In the genomic region with DNA sequence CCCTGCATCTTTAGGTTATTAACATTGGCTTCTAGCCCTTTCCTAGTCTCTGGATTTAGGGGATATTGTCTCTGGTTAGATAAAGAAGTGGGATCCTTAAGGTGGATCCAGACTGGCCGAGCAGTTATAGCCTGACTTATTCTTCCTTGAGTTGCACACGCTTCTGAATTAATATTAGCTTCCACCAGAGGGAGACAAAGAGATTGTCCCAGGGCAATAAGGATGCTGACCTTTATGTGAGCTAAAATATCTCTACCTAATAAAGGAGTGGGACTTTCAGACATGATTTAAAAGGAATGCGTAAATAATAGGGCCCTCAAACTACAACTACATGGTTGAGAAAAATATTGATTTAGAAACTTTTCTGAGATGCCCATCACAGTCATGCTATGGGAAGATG, we compare ENCODE assay signal across 8 cellular contexts.
DNase-seq lines count a peak whose midpoint lies in the region; ATAC-seq, FAIRE-seq and TF ChIP-seq lines count a peak whose summit lies in the region.

No MANE protein-coding gene starts in this region.

- H3K9me3 Mint-ChIP-seq in GM23338: peaks cover 11% of the 10 kb centered on the region

- H3K4me3 Mint-ChIP-seq in GM23338: no peak overlapping the region

- BruUV-seq in K562 (replicated peaks; lab: Mats Ljungman, UMichigan): no TSS peak

- no peak for TF ChIP-seq POLR2A in K562 (conservative IDR thresholded peaks at IDR 0.05)

- no peaks in the 10 kb centered on the region for H4K20me1 ChIP-seq in GM23338 (replicated peaks; ENCODE audit: insufficient read depth)
- H4K20me1 ChIP-seq in K562 (replicated peaks; ENCODE audit: control insufficient read depth, insufficient read depth, low read length): no peaks in the 10 kb centered on the region

- no peak overlapping the region; the same call in 1 of the 2 replicates for H2AFZ ChIP-seq in GM23338
- no peak overlapping the region for H2AFZ ChIP-seq in K562 (ENCODE audit: low read depth, low read length)

- H3K4me2 ChIP-seq in GM23338 (no peak overlapping the region), K562 (ENCODE audit: insufficient read depth, low read length) (no peak overlapping the region)

- H3K27me3 ChIP-seq in GM23338 (ENCODE audit: insufficient read depth): no peaks in the 10 kb centered on the region
- H3K27me3 ChIP-seq in K562 (ENCODE audit: control insufficient read depth in 2 of 2, insufficient read depth in 2 of 2, low read length in 2 of 2): no peaks in the 10 kb centered on the region
- no peaks in the 10 kb centered on the region for H3K27me3 ChIP-seq in pancreas

- peaks cover 3% of the 10 kb centered on the region for H3K27me3 Mint-ChIP-seq in GM23338 (ENCODE audit: insufficient read depth, low read depth, poor library complexity)

- H3K36me3 ChIP-seq in GM23338 (ENCODE audit: insufficient read depth): no peaks in the 10 kb centered on the region; the same call in 1 of the 2 replicates
- H3K36me3 ChIP-seq in K562 (ENCODE audit: control insufficient read depth, insufficient read depth, low read length): no peaks in the 10 kb centered on the region
- no peaks in the 10 kb centered on the region for H3K36me3 ChIP-seq in pancreas

- H3F3A ChIP-seq in GM23338 (replicated peaks; ENCODE audit: low read depth): no peaks in the 10 kb centered on the region

- POLR2A ChIA-PET in K562 (lab: Yijun Ruan, JAX): no interaction called here

- peak; percentile 55 for DNase-seq in GM23338 (ENCODE audit: low spot score)
- DNase-seq in MV-4-11 (lab: John Stamatoyannopoulos, UW): peak; percentile 18
- peak; percentile 1 to 10 (median 6) for DNase-seq in K562 (ENCODE audit: extremely low read depth in 1 of 4, low spot score in 3 of 4)
- no peak for DNase-seq in pancreas
- no peak for DNase-seq in activated CD4-positive, CD25-positive, alpha-beta regulatory T cell treated with anti-CD3 and anti-CD28 coated beads, Interleukin-2, amount 50 U/mL, for 72 hours
- no peak for DNase-seq in stimulated activated naive CD4-positive, alpha-beta T cell treated with Interleukin-2 at 50 U/mL for 16 hours (lab: John Stamatoyannopoulos, UW)

- H3K27ac Mint-ChIP-seq in GM23338: no peak overlapping the region

- H3K79me2 ChIP-seq in GM23338 (replicated peaks; ENCODE audit: insufficient read depth): no peaks in the 10 kb centered on the region
- H3K79me2 ChIP-seq in K562 (ENCODE audit: control insufficient read depth, insufficient read depth, low read length): no peaks in the 10 kb centered on the region

- in situ Hi-C loops in K562 (cut with MboI): no loop called here

- no peak for FAIRE-seq in K562 (lab: Jason Lieb, UNC)
- FAIRE-seq in pancreas (lab: Jason Lieb, UNC): no peak

- TF ChIP-seq EP300 in K562 (IDR thresholded peaks at IDR 0.05; ENCODE audit: low read length): no peak

- H3K9ac ChIP-seq in K562 (ENCODE audit: insufficient read depth in 1 of 2, low read depth in 2 of 2, low read length in 2 of 2): no peak overlapping the region

- peak; percentile 53 for TF ChIP-seq CTCF in GM12872 (IDR thresholded peaks at IDR 0.05; ENCODE audit: insufficient read depth, low read depth, low read length)
- peak; percentile 63 to 76 for TF ChIP-seq CTCF in GM23338 (conservative IDR thresholded peaks at IDR 0.05; ENCODE audit: low read depth in 2 of 2)
- TF ChIP-seq CTCF in K562 (IDR thresholded peaks at IDR 0.05 in 2 of 3, conservative IDR thresholded peaks at IDR 0.05 in 1 of 3; ENCODE audit: insufficient read depth in 2 of 3, low read depth in 1 of 3, low read length in 3 of 3): peak in 2 of 3 experiments; percentile 27 to 31; a peak in 2 of 6 replicates
- TF ChIP-seq CTCF in pancreas (IDR thresholded peaks at IDR 0.05): peak in 3 of 4 donors; percentile 9 to 50 (median 26)

- no peaks in the 10 kb centered on the region for H3K4me1 ChIP-seq in GM23338 (ENCODE audit: insufficient read depth)
- H3K4me1 ChIP-seq in K562 (replicated peaks in 1 of 2; ENCODE audit: control insufficient read depth in 2 of 2, insufficient read depth in 2 of 2, low read length in 2 of 2): no peaks in the 10 kb centered on the region
- no peaks in the 10 kb centered on the region for H3K4me1 ChIP-seq in pancreas

- ATAC-seq in GM23338 (peak; percentile 71), K562 (no peak), pancreas (peak; percentile 72 to 93 (median 83)), HG03108 (IDR thresholded peaks at IDR 0.05; ENCODE audit: unreplicated experiment) (no peak)

- no peaks in the 10 kb centered on the region for H3K9me1 ChIP-seq in K562 (ENCODE audit: control insufficient read depth, insufficient read depth, low read length)

- 0% methylated on average over 2 of the region's 3 CpGs for WGBS in K562 (ENCODE audit: insufficient coverage, low coverage, missing lambda C conversion rate)
- WGBS in pancreas, 2 donors: 30 to 36% methylated on average over 3 of the region's 3 CpGs

- H3K4me3 ChIP-seq in GM23338 (no peak overlapping the region), K562 (no peak overlapping the region), pancreas (no peak overlapping the region)

- H3K27ac ChIP-seq in GM23338 (ENCODE audit: low read depth): no peak overlapping the region
- H3K27ac ChIP-seq in K562 (ENCODE audit: extremely low read depth, low read depth, low read length): no peak overlapping the region
- no peak overlapping the region for H3K27ac ChIP-seq in pancreas

- no peaks in the 10 kb centered on the region for H3K36me3 Mint-ChIP-seq in GM23338 (ENCODE audit: low read depth)

- CTCF ChIA-PET in K562 (lab: Yijun Ruan, JAX; ENCODE audit: low intra/inter-chr PET ratio): no interaction called here

- no peaks in the 10 kb centered on the region; the same call in 1 of the 2 replicates for H3K9me2 ChIP-seq in GM23338 (ENCODE audit: insufficient read depth)

- H3K9me3 ChIP-seq in K562 (replicated peaks; ENCODE audit: control insufficient read depth, insufficient read depth, low read depth, low read length) (no peaks in the 10 kb centered on the region), pancreas (no peaks in the 10 kb centered on the region)

- no peaks in the 10 kb centered on the region for H3K4me1 Mint-ChIP-seq in GM23338

- intact Hi-C loops in K562 (cut with micrococcal nuclease) (no loop called here), pancreas (cut with DNase I) (no loop called here)

- peak in 1 of 2 experiments; percentile 21; a peak in 1 of 4 replicates for TF ChIP-seq RAD21 in K562 (CRISPR knock-in tag; conservative IDR thresholded peaks at IDR 0.05 in 1 of 2, IDR thresholded peaks at IDR 0.05 in 1 of 2)

TF ChIP-seq in K562, 482 proteins besides CTCF, POLR2A, EP300 and RAD21 (continues in another document):
- TF ChIP-seq NCOA1 (IDR thresholded peaks at IDR 0.05; ENCODE audit: low read depth): no peak

Comparison
In these comparisons a context has a peak if more than half of its experiments do, and no peak if none do; other contexts are left out.
1. ATAC-seq: peak in GM23338 (single experiment) and pancreas (4 of 4); none in K562 (single experiment) and HG03108 (single experiment).
2. DNase-seq: peak in GM23338 (single experiment), MV-4-11 (single experiment) and K562 (4 of 4); none in pancreas (0 of 6), activated CD4-positive, CD25-positive, alpha-beta regulatory T cell treated with anti-CD3 and anti-CD28 coated beads, Interleukin-2, amount 50 U/mL, for 72 hours (single experiment) and stimulated activated naive CD4-positive, alpha-beta T cell treated with Interleukin-2 at 50 U/mL for 16 hours (single experiment).
3. Peak in every context shown above with its lines, with median percentiles within 50 percentile points of each other: CTCF ChIP-seq.